ENCODE assay signal across 25 cellular contexts in the genomic region with DNA sequence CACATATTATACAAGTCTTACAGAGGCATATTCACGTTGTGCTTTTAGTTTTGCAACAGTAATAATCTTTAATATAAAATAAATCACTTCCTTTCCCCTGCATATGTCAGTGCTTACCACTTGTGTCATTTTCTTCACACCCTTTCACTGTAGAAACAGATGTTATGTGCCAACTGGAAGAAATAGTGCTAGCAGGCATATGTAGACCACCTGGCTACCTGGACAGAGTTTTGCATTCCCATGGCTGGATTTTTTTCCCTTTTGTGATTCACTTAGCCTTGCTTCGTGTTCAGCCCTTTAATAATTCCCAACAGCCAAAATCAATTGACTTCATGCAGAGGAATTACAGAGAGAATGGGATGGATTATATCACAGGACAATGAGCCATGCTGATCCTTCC.
"Had no signal": no experiment of that assay in that cellular context is flagged by ENCODE, and none has a peak within 500 bp of the region (broad histone marks: within the 10 kb centered on the region; RNA-seq: fewer than 3 reads in every experiment).

No MANE protein-coding gene starts in this region.

- DNase-seq: activated CD4-positive, alpha-beta memory T cell treated with anti-CD3 and anti-CD28 coated beads, Interleukin-2, amount 10 ng/mL, durations not matched to agents 7 days and 5 days; activated CD4-positive, alpha-beta T cell treated with anti-CD3 and anti-CD28 coated beads for 4 hours; activated CD4-positive, alpha-beta T cell treated with anti-CD3 and anti-CD28 coated beads, Interleukin-2, amount 10 ng/mL, durations not matched to agents 7 days and 5 days; activated CD4-positive, alpha-beta T cell treated with anti-CD3 and anti-CD28 coated beads, Interleukin-2, amount 50 U/mL, for 4 hours; activated CD4-positive, CD25-positive, alpha-beta regulatory T cell; activated CD4-positive, CD25-positive, alpha-beta regulatory T cell treated with anti-CD3 and anti-CD28 coated beads, Interleukin-2, amount 50 U/mL, for 72 hours; activated CD8-positive, alpha-beta memory T cell treated with anti-CD3 and anti-CD28 coated beads, Interleukin-2, amount 50 U/mL, for 48 hours; activated naive CD4-positive, alpha-beta T cell treated with anti-CD3 and anti-CD28 coated beads for 36 hours; activated naive CD8-positive, alpha-beta T cell treated with anti-CD3 and anti-CD28 coated beads for 36 hours; activated naive CD8-positive, alpha-beta T cell treated with anti-CD3 and anti-CD28 coated beads, Interleukin-2, amount 50 U/mL, for 24 hours; activated T-cell treated with anti-CD3 and anti-CD28 coated beads for 4 hours; activated T-cell treated with anti-CD3 and anti-CD28 coated beads, Interleukin-2, amount 50 U/mL, for 24 hours; activated T-cell treated with anti-CD3 and anti-CD28 coated beads, Interleukin-2, amount 50 U/mL, for 72 hours; adrenal gland; amygdala; aorta; body of pancreas; colonic mucosa; effector CD8-positive, alpha-beta T cell; esophagus squamous epithelium; foreskin melanocyte; heart right ventricle; T-helper 2 cell had no signal

- H3K27me3 Mint-ChIP-seq: activated CD4-positive, alpha-beta memory T cell treated with anti-CD3 and anti-CD28 coated beads, Interleukin-2, amount 10 ng/mL, durations not matched to agents 7 days and 5 days; activated CD4-positive, alpha-beta T cell treated with anti-CD3 and anti-CD28 coated beads, Interleukin-2, amount 10 ng/mL, durations not matched to agents 7 days and 5 days; activated naive CD4-positive, alpha-beta T cell treated with anti-CD3 and anti-CD28 coated beads, Interleukin-2, amount 50 U/mL, for 24 hours; activated naive CD8-positive, alpha-beta T cell treated with anti-CD3 and anti-CD28 coated beads for 36 hours; activated naive CD8-positive, alpha-beta T cell treated with anti-CD3 and anti-CD28 coated beads, Interleukin-2, amount 50 U/mL, for 24 hours; activated T-cell treated with anti-CD3 and anti-CD28 coated beads, Interleukin-2, amount 50 U/mL, for 24 hours had no signal

- H3K36me3 Mint-ChIP-seq: activated naive CD8-positive, alpha-beta T cell treated with anti-CD3 and anti-CD28 coated beads for 36 hours had no signal

- H3K27ac Mint-ChIP-seq: activated CD4-positive, alpha-beta memory T cell treated with anti-CD3 and anti-CD28 coated beads, Interleukin-2, amount 10 ng/mL, durations not matched to agents 7 days and 5 days; activated CD4-positive, alpha-beta T cell treated with anti-CD3 and anti-CD28 coated beads, Interleukin-2, amount 10 ng/mL, durations not matched to agents 7 days and 5 days; activated naive CD4-positive, alpha-beta T cell treated with anti-CD3 and anti-CD28 coated beads for 36 hours; activated naive CD4-positive, alpha-beta T cell treated with anti-CD3 and anti-CD28 coated beads, Interleukin-2, amount 50 U/mL, for 24 hours; activated naive CD8-positive, alpha-beta T cell treated with anti-CD3 and anti-CD28 coated beads for 36 hours; activated naive CD8-positive, alpha-beta T cell treated with anti-CD3 and anti-CD28 coated beads, Interleukin-2, amount 50 U/mL, for 24 hours; activated T-cell treated with anti-CD3 and anti-CD28 coated beads, Interleukin-2, amount 50 U/mL, for 24 hours; activated T-cell treated with anti-CD3 and anti-CD28 coated beads, Interleukin-2, amount 50 U/mL, for 72 hours had no signal

- H3K4me3 Mint-ChIP-seq: activated CD4-positive, alpha-beta memory T cell treated with anti-CD3 and anti-CD28 coated beads, Interleukin-2, amount 10 ng/mL, durations not matched to agents 7 days and 5 days; activated CD4-positive, alpha-beta T cell treated with anti-CD3 and anti-CD28 coated beads, Interleukin-2, amount 10 ng/mL, durations not matched to agents 7 days and 5 days; activated naive CD4-positive, alpha-beta T cell treated with anti-CD3 and anti-CD28 coated beads for 36 hours; activated naive CD4-positive, alpha-beta T cell treated with anti-CD3 and anti-CD28 coated beads, Interleukin-2, amount 50 U/mL, for 24 hours; activated naive CD8-positive, alpha-beta T cell treated with anti-CD3 and anti-CD28 coated beads for 36 hours; activated naive CD8-positive, alpha-beta T cell treated with anti-CD3 and anti-CD28 coated beads, Interleukin-2, amount 50 U/mL, for 24 hours; activated T-cell treated with anti-CD3 and anti-CD28 coated beads, Interleukin-2, amount 50 U/mL, for 24 hours; activated T-cell treated with anti-CD3 and anti-CD28 coated beads, Interleukin-2, amount 50 U/mL, for 72 hours had no signal

- H3K4me1 Mint-ChIP-seq: activated CD4-positive, alpha-beta memory T cell treated with anti-CD3 and anti-CD28 coated beads, Interleukin-2, amount 10 ng/mL, durations not matched to agents 7 days and 5 days; activated CD4-positive, alpha-beta T cell treated with anti-CD3 and anti-CD28 coated beads, Interleukin-2, amount 10 ng/mL, durations not matched to agents 7 days and 5 days; activated naive CD4-positive, alpha-beta T cell treated with anti-CD3 and anti-CD28 coated beads, Interleukin-2, amount 50 U/mL, for 24 hours; activated naive CD8-positive, alpha-beta T cell treated with anti-CD3 and anti-CD28 coated beads for 36 hours; activated naive CD8-positive, alpha-beta T cell treated with anti-CD3 and anti-CD28 coated beads, Interleukin-2, amount 50 U/mL, for 24 hours had no signal

- ATAC-seq: activated naive CD8-positive, alpha-beta T cell treated with anti-CD3 and anti-CD28 coated beads, Interleukin-2, amount 50 U/mL, for 24 hours; activated T-cell treated with anti-CD3 and anti-CD28 coated beads, Interleukin-2, amount 50 U/mL, for 72 hours; body of pancreas; gastroesophageal sphincter; heart right ventricle had no signal

- H3K9me3 Mint-ChIP-seq: activated naive CD8-positive, alpha-beta T cell treated with anti-CD3 and anti-CD28 coated beads for 36 hours had no signal
